ENCODE assay signal across 21 cellular contexts in genomic region chr22:46600397-46600796, GRCh38. TPM values are rescaled to one million over a fixed set of nuclear protein-coding genes. Genes with fewer than 3 reads are reported as not detected.
A peak's percentile ranks its signal among the peaks of the same experiment; 100 is the strongest.
DNase-seq lines count a peak whose midpoint lies in the region; ATAC-seq and TF ChIP-seq lines count a peak whose summit lies in the region.
"Had no signal": no experiment of that assay in that cellular context is flagged by ENCODE, and none has a peak within 500 bp of the region (broad histone marks: within the 10 kb centered on the region; RNA-seq: fewer than 3 reads in every experiment).

No MANE protein-coding gene starts in this region.

- CTCF ChIA-PET in SK-N-SH (lab: Yijun Ruan, JAX) = interaction anchor here (2.8 kb wide), 1 partner anchor 37 kb away, joined by 11 read pairs; no protein-coding TSS in a partner anchor

- H3K36me3 ChIP-seq in cardiac muscle cell (no peaks in the 10 kb centered on the region), skeletal muscle tissue (ENCODE audit: control insufficient read depth in 3 of 3, insufficient read depth in 3 of 3, low read length in 3 of 3) (peaks cover 0 to 2% (median 0%) of the 10 kb centered on the region in 3 donors), SK-N-SH (replicated peaks in 1 of 2; ENCODE audit: control insufficient read depth in 1 of 2, insufficient read depth in 2 of 2, low read length in 1 of 2) (no peaks in the 10 kb centered on the region)
- H3K36me3 ChIP-seq: MG63 had no signal

- TF ChIP-seq CTCF in cardiac muscle cell (IDR thresholded peaks at IDR 0.05; ENCODE audit: low read depth, low read length) = no peak
- TF ChIP-seq CTCF in HL-60 (IDR thresholded peaks at IDR 0.05; ENCODE audit: insufficient read depth, low read length) = no peak
- no peak for TF ChIP-seq CTCF in SK-N-SH (IDR thresholded peaks at IDR 0.05)

- H3F3A ChIP-seq in SK-N-SH (replicated peaks; ENCODE audit: insufficient read depth) = no peaks in the 10 kb centered on the region

- H3K4me1 Mint-ChIP-seq in dendritic cell treated with granulocyte-macrophage colony-stimulating factor and Interleukin-4, amounts not matched to agents 40 ng/mL and 50 ng/mL, for 4 days (ENCODE audit: low read depth) = peaks cover 81% of the 10 kb centered on the region

- DNase-seq in cardiac muscle cell (ENCODE audit: low read depth in 1 of 2, low spot score in 1 of 2) (no peak), Right ventricle myocardium superior (no peak), HL-60 (ENCODE audit: low read depth in 1 of 2, low spot score in 1 of 2) (no peak), SK-N-SH (no peak), NCI-H2171 treated with DMSO at 0.1 percent for 48 hours (lab: John Stamatoyannopoulos, UW) (no peak), NCI-H526 treated with DMSO at 0.1 percent for 48 hours (lab: John Stamatoyannopoulos, UW) (no peak)
- DNase-seq: Calu3; CD4-positive, alpha-beta T cell; DMS153; H7; MG63; NCI-H1048; NCI-H1417 treated with DMSO at 0.1 percent for 48 hours; NCI-H187 treated with DMSO at 0.1 percent for 48 hours; NCI-H345; NCI-H524; NCI-H82; OCI-M1 had no signal

- H3K9me2 ChIP-seq in SK-N-SH = no peaks in the 10 kb centered on the region

- H3K4me1 ChIP-seq in cardiac muscle cell (ENCODE audit: low read depth) (peaks cover 31% of the 10 kb centered on the region), skeletal muscle tissue (ENCODE audit: control insufficient read depth in 3 of 3, insufficient read depth in 3 of 3, low read length in 3 of 3) (peaks cover 11 to 25% (median 18%) of the 10 kb centered on the region in 3 donors), SK-N-SH (ENCODE audit: control insufficient read depth in 1 of 2, insufficient read depth in 2 of 2, low read depth in 1 of 2, low read length in 1 of 2) (peaks cover 0 to 19% of the 10 kb centered on the region in 2 experiments; a peak in 1 of 4 replicates)

- no peaks in the 10 kb centered on the region for H4K20me1 ChIP-seq in SK-N-SH (ENCODE audit: insufficient read depth)

- TF ChIP-seq EP300 in SK-N-SH (IDR thresholded peaks at IDR 0.05; ENCODE audit: borderline replicate concordance in 1 of 2, low read depth in 1 of 2, low read length in 1 of 2) = no peak

- no peak for ATAC-seq in Right ventricle myocardium superior (ENCODE audit: poor library complexity)
- ATAC-seq: Right ventricle myocardium inferior had no signal

- H3K4me3 ChIP-seq in cardiac muscle cell = no peak overlapping the region
- peak overlapping the region; percentile 45 for H3K4me3 ChIP-seq in HL-60 (replicated peaks; ENCODE audit: insufficient read depth, low read length)
- no peak overlapping the region for H3K4me3 ChIP-seq in skeletal muscle tissue (ENCODE audit: low read length in 3 of 3)
- H3K4me3 ChIP-seq in SK-N-SH (ENCODE audit: low read depth in 2 of 2, low read length in 1 of 2) = no peak overlapping the region
- H3K4me3 ChIP-seq: MG63 had no signal

- H3K9me3 ChIP-seq in cardiac muscle cell (ENCODE audit: low read depth) = no peaks in the 10 kb centered on the region
- no peaks in the 10 kb centered on the region for H3K9me3 ChIP-seq in skeletal muscle tissue (ENCODE audit: control insufficient read depth in 3 of 3, low read length in 3 of 3)
- H3K9me3 ChIP-seq in SK-N-SH = no peaks in the 10 kb centered on the region
- H3K9me3 ChIP-seq: MG63 had no signal

- peak overlapping the region in 1 of 3 donors; percentile 6 for H3K9ac ChIP-seq in skeletal muscle tissue (ENCODE audit: low read depth in 1 of 3, low read length in 3 of 3)
- no peak overlapping the region for H3K9ac ChIP-seq in SK-N-SH

- no peak for TF ChIP-seq RAD21 in SK-N-SH (IDR thresholded peaks at IDR 0.05; ENCODE audit: low read length)

- no peaks in the 10 kb centered on the region for H3K27me3 Mint-ChIP-seq in dendritic cell treated with granulocyte-macrophage colony-stimulating factor and Interleukin-4, amounts not matched to agents 40 ng/mL and 50 ng/mL, for 4 days
- H3K27me3 Mint-ChIP-seq: CD4-positive, alpha-beta T cell had no signal

- POLR2A ChIA-PET in SK-N-SH (lab: Yijun Ruan, JAX) = no interaction called here

- H3K27ac Mint-ChIP-seq in dendritic cell treated with granulocyte-macrophage colony-stimulating factor and Interleukin-4, amounts not matched to agents 40 ng/mL and 50 ng/mL, for 4 days = peak overlapping the region; percentile 90
- H3K27ac Mint-ChIP-seq: CD4-positive, alpha-beta T cell had no signal

- H3K4me3 Mint-ChIP-seq in dendritic cell treated with granulocyte-macrophage colony-stimulating factor and Interleukin-4, amounts not matched to agents 40 ng/mL and 50 ng/mL, for 4 days = peak overlapping the region; percentile 2
- H3K4me3 Mint-ChIP-seq: CD4-positive, alpha-beta T cell had no signal

- no peak overlapping the region for H3K4me2 ChIP-seq in SK-N-SH

- intact Hi-C loops in Right ventricle myocardium superior (cut with DNase I) = no loop called here
- intact Hi-C loops in dendritic cell treated with granulocyte-macrophage colony-stimulating factor and Interleukin-4, amounts not matched to agents 40 ng/mL and 50 ng/mL, for 4 days (cut with micrococcal nuclease) = no loop called here

- peaks cover 35% of the 10 kb centered on the region for H3K36me3 Mint-ChIP-seq in dendritic cell treated with granulocyte-macrophage colony-stimulating factor and Interleukin-4, amounts not matched to agents 40 ng/mL and 50 ng/mL, for 4 days (ENCODE audit: low read depth)

- no peaks in the 10 kb centered on the region for H3K79me2 ChIP-seq in SK-N-SH (ENCODE audit: insufficient read depth)

- no peaks in the 10 kb centered on the region for H3K9me3 Mint-ChIP-seq in dendritic cell treated with granulocyte-macrophage colony-stimulating factor and Interleukin-4, amounts not matched to agents 40 ng/mL and 50 ng/mL, for 4 days
- H3K9me3 Mint-ChIP-seq: CD4-positive, alpha-beta T cell had no signal

- no peak overlapping the region for H2AFZ ChIP-seq in SK-N-SH (ENCODE audit: low read depth)

- 89% methylated on average over 12 of the region's 12 CpGs for WGBS in SK-N-SH (ENCODE audit: low lambda C conversion rate)

- H3K27me3 ChIP-seq in cardiac muscle cell (no peaks in the 10 kb centered on the region), HL-60 (ENCODE audit: insufficient read depth, poor library complexity, severe bottlenecking) (no peaks in the 10 kb centered on the region), skeletal muscle tissue (ENCODE audit: control insufficient read depth in 3 of 3, insufficient read depth in 3 of 3, low read length in 3 of 3) (no peaks in the 10 kb centered on the region), SK-N-SH (ENCODE audit: insufficient read depth) (no peaks in the 10 kb centered on the region)
- H3K27me3 ChIP-seq: MG63 had no signal

- H3K27ac ChIP-seq in cardiac muscle cell = peak overlapping the region; percentile 90
- H3K27ac ChIP-seq in HL-60 (replicated peaks) = peak overlapping the region; percentile 96
- peak overlapping the region; percentile 51 for H3K27ac ChIP-seq in skeletal muscle tissue (ENCODE audit: low read depth, low read length)
- H3K27ac ChIP-seq in SK-N-SH (ENCODE audit: low read depth in 2 of 2, low read length in 1 of 2) = no peak overlapping the region

TF ChIP-seq in SK-N-SH, 30 proteins besides CTCF, POLR2A, EP300 and RAD21:
- TF ChIP-seq TEAD4 (IDR thresholded peaks at IDR 0.05; ENCODE audit: borderline replicate concordance, insufficient read depth) (no peak), FOSL2 (IDR thresholded peaks at IDR 0.05; ENCODE audit: borderline replicate concordance, low read depth) (no peak), FOXJ3 (CRISPR knock-in tag; IDR thresholded peaks at IDR 0.05) (no peak), JUND (IDR thresholded peaks at IDR 0.05) (no peak), POLR2AphosphoS5 (IDR thresholded peaks at IDR 0.05; ENCODE audit: low read depth, low read length) (no peak), CHD2 (IDR thresholded peaks at IDR 0.05; ENCODE audit: low read length, partially characterized antibody) (no peak)

RNA-seq across cellular contexts. Expression of gene GRAMD4, which starts 19.8 kb away (rescaled TPM):
- total RNA-seq in cardiac muscle cell (49.3 and 79.3 TPM in 2 replicates), Right ventricle myocardium superior (80.7 TPM), skeletal muscle tissue (26.1 TPM)
- polyA plus RNA-seq in cardiac muscle cell (51.8 and 57.5 TPM in 2 replicates), SK-N-SH (2012; rRNA removed) (13.5 and 15.5 TPM in 2 replicates)
- 7.8 and 11.0 TPM in 2 replicates for polyA plus RNA-seq in SK-N-SH (2012; cell fraction: cytosol; rRNA removed)
- polyA plus RNA-seq in SK-N-SH (2012; cell fraction: nucleus; rRNA removed) = 22.3 and 31.8 TPM in 2 replicates

Comparison
In these comparisons a context has a peak if more than half of its experiments do, and no peak if none do; other contexts are left out.
1. H3K27ac ChIP-seq: peak in cardiac muscle cell (single experiment), HL-60 (single experiment) and skeletal muscle tissue (single experiment); none in SK-N-SH (0 of 2).